In the genomic region with DNA sequence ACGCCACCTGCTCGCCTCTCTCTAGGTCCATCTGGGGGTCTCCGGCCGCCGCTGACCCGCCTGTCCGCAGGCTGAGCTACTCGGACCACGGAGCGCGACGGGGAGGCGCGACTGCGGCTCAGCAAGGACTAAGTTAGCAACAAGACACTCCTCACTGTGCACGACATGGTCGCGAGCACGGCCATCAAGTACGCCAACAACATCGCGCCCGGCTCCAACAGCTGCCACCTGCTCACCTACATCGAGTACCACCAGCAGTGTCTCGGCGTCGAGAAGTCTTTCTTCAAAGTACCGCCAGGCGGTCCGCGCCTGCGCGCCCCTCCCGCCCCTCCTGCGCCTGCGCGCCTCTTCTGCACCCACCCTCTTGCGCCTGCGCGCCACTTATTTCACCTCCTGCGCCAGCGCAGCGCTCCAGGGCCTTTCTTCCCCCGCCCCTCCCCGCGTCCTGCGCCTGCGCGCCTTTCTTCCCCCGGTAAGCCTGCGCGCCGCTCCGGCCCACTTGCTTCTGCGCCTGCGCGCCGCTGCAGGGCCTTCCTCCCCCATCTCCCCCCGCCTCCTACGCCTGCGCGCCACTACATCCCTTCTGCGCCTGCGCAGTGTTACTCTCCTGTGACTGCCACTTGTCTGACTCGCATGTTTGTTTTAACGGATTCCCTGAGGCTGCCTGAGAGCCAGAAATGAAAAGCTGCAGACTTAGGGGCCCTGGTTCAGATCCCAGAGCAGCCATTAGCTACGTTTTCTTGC, we compare ENCODE assay signal across 8 cellular contexts.
DNase-seq lines count a peak whose midpoint lies in the region; ATAC-seq and FAIRE-seq lines count a peak whose summit lies in the region.

No MANE protein-coding gene starts in this region.

- peaks cover 6% of the 10 kb centered on the region for H3K9me3 Mint-ChIP-seq in activated CD4-positive, alpha-beta T cell treated with anti-CD3 and anti-CD28 coated beads, Interleukin-2, amount 10 ng/mL, durations not matched to agents 24 days and 14 days

- H3K4me1 ChIP-seq in BLaER1, result peaks cover 52% of the 10 kb centered on the region

- H3K4me3 ChIP-seq in BLaER1, result peak overlapping the region; percentile 90

- H3K27ac ChIP-seq in BLaER1, result peak overlapping the region; percentile 82

- peaks cover 10% of the 10 kb centered on the region for H3K27me3 Mint-ChIP-seq in activated CD4-positive, alpha-beta T cell treated with anti-CD3 and anti-CD28 coated beads, Interleukin-2, amount 10 ng/mL, durations not matched to agents 24 days and 14 days

- H3K4me3 Mint-ChIP-seq in activated CD4-positive, alpha-beta T cell treated with anti-CD3 and anti-CD28 coated beads, Interleukin-2, amount 10 ng/mL, durations not matched to agents 24 days and 14 days, result peak overlapping the region; percentile 100

- no peaks in the 10 kb centered on the region; the same call in 1 of the 2 replicates for H3K9me3 ChIP-seq in BLaER1

- intact Hi-C loops in activated CD4-positive, alpha-beta T cell treated with anti-CD3 and anti-CD28 coated beads, Interleukin-2, amount 10 ng/mL, durations not matched to agents 24 days and 14 days (cut with micrococcal nuclease), result loop anchor here (1.0 kb wide), 2 partner anchors 33 to 89 kb away; a partner anchor contains a TSS
- intact Hi-C loops in left colon (cut with DNase I, micrococcal nuclease), result no loop called here

- no peaks in the 10 kb centered on the region for H4K20me1 ChIP-seq in BLaER1

- H3K27ac Mint-ChIP-seq in activated CD4-positive, alpha-beta T cell treated with anti-CD3 and anti-CD28 coated beads, Interleukin-2, amount 10 ng/mL, durations not matched to agents 24 days and 14 days, result peak overlapping the region; percentile 95

- peaks cover 17% of the 10 kb centered on the region for H3K36me3 Mint-ChIP-seq in activated CD4-positive, alpha-beta T cell treated with anti-CD3 and anti-CD28 coated beads, Interleukin-2, amount 10 ng/mL, durations not matched to agents 24 days and 14 days (ENCODE audit: low read depth)

- ATAC-seq in HG03457 (IDR thresholded peaks at IDR 0.05; ENCODE audit: unreplicated experiment) (peak; percentile 66), left colon (peak; percentile 97)

- H3K4me2 ChIP-seq in BLaER1, result peak overlapping the region; percentile 96

- peak overlapping the region; percentile 87 for H3K9ac ChIP-seq in BLaER1

- DNase-seq in GM19239 (ENCODE audit: insufficient read length, low spot score) (peak; percentile 83), NCI-H524 treated with DMSO at 0.1 percent for 48 hours (lab: John Stamatoyannopoulos, UW) (peak; percentile 94), cortex of kidney (lab: John Stamatoyannopoulos, UW) (peak; percentile 86), left colon (peak; percentile 98 to 99)
- peak; percentile 99 for DNase-seq in activated CD4-positive, alpha-beta T cell treated with anti-CD3 and anti-CD28 coated beads, Interleukin-2, amount 10 ng/mL, durations not matched to agents 24 days and 14 days
- peak; percentile 100 for DNase-seq in stimulated activated CD4-positive, alpha-beta T cell treated with anti-CD3 and anti-CD28 coated beads, Interleukin-1b, Interleukin-23, amount 100 ng/mL, for 4 hours (ENCODE audit: low read depth in 2 of 2)

- no peaks in the 10 kb centered on the region for H3K27me3 ChIP-seq in BLaER1

- H3K4me1 Mint-ChIP-seq in activated CD4-positive, alpha-beta T cell treated with anti-CD3 and anti-CD28 coated beads, Interleukin-2, amount 10 ng/mL, durations not matched to agents 24 days and 14 days, result peaks cover 18% of the 10 kb centered on the region

- peaks cover 17% of the 10 kb centered on the region for H3K36me3 ChIP-seq in BLaER1

- peak; percentile 98 for FAIRE-seq in GM19239 (lab: Jason Lieb, UNC)

Comparison
In these comparisons a context has a peak if more than half of its experiments do, and no peak if none do; other contexts are left out.
1. Peak in every context shown above with its lines: DNase-seq, ATAC-seq, H3K4me3 ChIP-seq and H3K27ac ChIP-seq.